ENCODE assay signal across 8 cellular contexts in the genomic region with DNA sequence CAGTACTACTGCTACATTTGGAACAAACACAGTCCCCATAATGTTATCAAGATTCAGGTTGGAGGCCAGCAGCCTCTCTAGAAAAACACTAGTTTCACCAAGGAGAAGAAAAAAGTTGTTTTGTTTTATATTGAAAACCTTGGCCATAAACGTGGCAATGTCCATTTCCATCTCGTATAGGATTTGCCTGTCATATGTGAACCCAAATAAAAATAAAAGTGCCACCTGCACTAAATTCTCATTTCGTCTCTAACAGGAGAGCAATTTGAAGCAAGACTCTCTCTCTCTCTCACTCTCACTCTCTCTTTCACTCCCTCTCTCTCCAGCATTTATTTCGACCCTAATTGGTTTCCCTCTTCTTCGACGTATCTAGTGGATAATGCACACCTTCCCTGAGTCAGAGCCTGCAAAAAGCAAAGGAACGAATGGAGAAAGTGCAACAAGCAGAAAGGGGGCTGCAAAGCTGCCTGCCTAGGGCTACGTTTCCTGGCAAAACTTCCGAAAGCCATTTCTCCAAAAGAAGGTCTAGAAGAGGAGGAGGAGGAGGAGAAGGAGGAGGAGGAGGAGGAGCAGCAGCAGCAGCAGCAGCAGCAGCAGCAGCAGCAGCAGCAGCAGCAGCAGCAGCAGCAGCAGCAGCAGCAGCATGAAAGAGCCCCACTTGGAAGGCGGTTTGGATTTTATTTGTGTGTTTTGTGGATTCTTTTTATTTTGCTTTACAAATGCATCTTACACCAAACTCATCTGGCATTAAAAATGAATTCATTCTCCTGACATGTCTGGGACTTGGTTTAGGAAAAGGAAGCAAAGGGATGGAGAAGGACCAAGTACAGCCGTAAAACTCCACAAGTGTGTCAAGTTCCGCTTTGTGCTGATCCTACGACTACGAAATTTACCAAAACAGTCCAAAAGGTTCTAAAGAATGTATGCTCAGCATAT. TPM values are rescaled to one million over a fixed set of nuclear protein-coding genes. Genes with fewer than 3 reads are reported as not detected.
DNase-seq lines count a peak whose midpoint lies in the region; ATAC-seq, FAIRE-seq and TF ChIP-seq lines count a peak whose summit lies in the region.

No MANE protein-coding gene starts in this region.

- H3K36me3 ChIP-seq in neural cell (ENCODE audit: insufficient read depth, low read length): no peaks in the 10 kb centered on the region

- no peaks in the 10 kb centered on the region for H3K9me3 ChIP-seq in neural cell (ENCODE audit: low read length)

- H4K20me1 ChIP-seq in neural cell (ENCODE audit: insufficient read depth): no peaks in the 10 kb centered on the region

- H3K9me2 ChIP-seq in neural cell (ENCODE audit: insufficient read depth, low read length): no peaks in the 10 kb centered on the region

- no peak for FAIRE-seq in frontal cortex (lab: Jason Lieb, UNC)

- peaks cover 57% of the 10 kb centered on the region for H3K79me2 ChIP-seq in neural cell (replicated peaks; ENCODE audit: insufficient read depth, low read length)

- no peak overlapping the region for H3K27ac ChIP-seq in neural cell (ENCODE audit: low read length)

- no peak for ATAC-seq in HG02588 (IDR thresholded peaks at IDR 0.05; ENCODE audit: unreplicated experiment)

- TF ChIP-seq EP300 in neural cell (conservative IDR thresholded peaks at IDR 0.05; ENCODE audit: poor library complexity, severe bottlenecking): no peak

- H3K4me3 ChIP-seq in neural cell (ENCODE audit: low read length): peak overlapping the region; percentile 70

- H3K9ac ChIP-seq in neural cell (ENCODE audit: low read length): peak overlapping the region; percentile 8

- DNase-seq in CD1c-positive myeloid dendritic cell (ENCODE audit: extremely low spot score): peak; percentile 12
- peak; percentile 62 for DNase-seq in NCI-H1417 treated with DMSO at 0.1 percent for 48 hours (lab: John Stamatoyannopoulos, UW)
- peak; percentile 33 for DNase-seq in dermis blood vessel endothelial cell
- DNase-seq in frontal cortex (ENCODE audit: low spot score in 2 of 2): no peak
- DNase-seq in activated naive CD4-positive, alpha-beta T cell (lab: John Stamatoyannopoulos, UW): no peak
- DNase-seq in RPMI8226: no peak

- no peak overlapping the region for H2AFZ ChIP-seq in neural cell (ENCODE audit: low read depth, low read length)

- no peak for TF ChIP-seq CTCF in neural cell (IDR thresholded peaks at IDR 0.05; ENCODE audit: poor library complexity, severe bottlenecking)

- no peaks in the 10 kb centered on the region for H3K27me3 ChIP-seq in neural cell (ENCODE audit: insufficient read depth, low read depth, low read length)

- no peaks in the 10 kb centered on the region for H3F3A ChIP-seq in neural cell (ENCODE audit: insufficient read depth, low read length, poor library complexity, severe bottlenecking)

- TF ChIP-seq RAD21 in neural cell (conservative IDR thresholded peaks at IDR 0.05): no peak

- peak overlapping the region; percentile 55 for H3K4me2 ChIP-seq in neural cell (ENCODE audit: low read length)

TF ChIP-seq in neural cell, 6 proteins besides CTCF, POLR2A, EP300 and RAD21:
- TF ChIP-seq TAF1 (IDR thresholded peaks at IDR 0.05; ENCODE audit: low read depth) (no peak), POLR2AphosphoS5 (IDR thresholded peaks at IDR 0.05) (peak; percentile 9)

RNA-seq across cellular contexts. Expression of a gene that starts 2.1 kb away (rescaled TPM):
- total RNA-seq in dermis blood vessel endothelial cell (474 and 759 TPM in 2 replicates), frontal cortex (616 TPM)
- polyA plus RNA-seq in neural cell: 4.2 and 7.0 TPM in 2 replicates
- polyA minus RNA-seq in neural cell: 31.5 and 32.9 TPM in 2 replicates

Comparison
In these comparisons a context has a peak if more than half of its experiments do, and no peak if none do; other contexts are left out.
1. DNase-seq: peak in CD1c-positive myeloid dendritic cell (single experiment), NCI-H1417 treated with DMSO at 0.1 percent for 48 hours (single experiment) and dermis blood vessel endothelial cell (single experiment); none in frontal cortex (0 of 2), activated naive CD4-positive, alpha-beta T cell (0 of 4) and RPMI8226 (single experiment).